In the genomic region with DNA sequence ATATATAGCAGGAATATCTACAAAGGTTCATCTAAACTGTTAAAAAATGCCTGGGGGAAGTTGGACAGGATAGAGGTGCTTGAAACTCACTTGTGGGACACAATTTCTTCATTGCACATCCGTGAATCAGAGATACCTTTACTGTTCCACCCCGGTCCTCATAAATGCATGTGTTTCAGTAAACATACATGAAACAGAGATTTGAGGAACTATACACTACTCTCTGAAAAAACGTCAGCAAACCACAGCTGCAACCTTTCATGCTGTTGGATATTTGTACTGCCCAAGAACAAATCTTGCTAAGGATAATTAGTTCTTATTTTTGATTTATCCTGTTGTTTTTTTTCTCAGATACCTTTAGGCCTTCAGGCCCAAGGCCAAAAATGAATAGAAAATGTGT, we compare ENCODE assay signal across 16 cellular contexts.
DNase-seq lines count a peak whose midpoint lies in the region; ATAC-seq and TF ChIP-seq lines count a peak whose summit lies in the region.
"Had no signal": no experiment of that assay in that cellular context is flagged by ENCODE, and none has a peak within 500 bp of the region (broad histone marks: within the 10 kb centered on the region; RNA-seq: fewer than 3 reads in every experiment).

No MANE protein-coding gene starts in this region.

- H3K79me2 ChIP-seq in OCI-LY3 (ENCODE audit: low read length), result no peaks in the 10 kb centered on the region

- H3K4me1 ChIP-seq in OCI-LY3 (ENCODE audit: low read length), result peaks cover 10% of the 10 kb centered on the region
- H3K4me1 ChIP-seq: left lung, vagina had no signal

- H3K4me3 ChIP-seq in OCI-LY3 (ENCODE audit: low read length), result no peak overlapping the region
- H3K4me3 ChIP-seq: left lung, smooth muscle cell, vagina had no signal

- no peak for TF ChIP-seq POLR2A in GM18505 (IDR thresholded peaks at IDR 0.05; ENCODE audit: borderline replicate concordance, extremely low read depth, insufficient read depth, insufficient read length)

- no peaks in the 10 kb centered on the region for H3K27me3 ChIP-seq in OCI-LY3 (ENCODE audit: low read depth, low read length)
- H3K27me3 ChIP-seq: left lung, vagina had no signal

- peaks cover 4% of the 10 kb centered on the region; the same call in 1 of the 2 replicates for H3K9me3 ChIP-seq in OCI-LY3 (ENCODE audit: insufficient read depth, low read length)
- H3K9me3 ChIP-seq: vagina had no signal

- no peak for TF ChIP-seq CTCF in OCI-LY3 (IDR thresholded peaks at IDR 0.05; ENCODE audit: low read depth, low read length)

- DNase-seq in NCI-H2171 (lab: John Stamatoyannopoulos, UW) (no peak), GOT3 (lab: John Stamatoyannopoulos, UW) (no peak)
- no peak for DNase-seq in activated naive CD4-positive, alpha-beta T cell treated with Interleukin-2 at 50 U/mL for 16 hours
- DNase-seq: activated CD4-positive, alpha-beta memory T cell treated with anti-CD3 and anti-CD28 coated beads for 36 hours; amniotic stem cell; cerebellar nuclear complex; left lung; NCI-H2081 treated with DMSO at 0.1 percent for 48 hours had no signal

- H3K27ac ChIP-seq in OCI-LY3 (ENCODE audit: low read length), result no peak overlapping the region
- H3K27ac ChIP-seq: left lung, vagina had no signal

- H3K36me3 ChIP-seq in OCI-LY3 (replicated peaks; ENCODE audit: low read depth, low read length), result peaks cover 3% of the 10 kb centered on the region
- H3K36me3 ChIP-seq: left lung, vagina had no signal

- 0 out of 2 replicates have a peak, but pooled peaks cover 3% of the 10 kb centered on the region for H4K20me1 ChIP-seq in OCI-LY3 (ENCODE audit: insufficient read depth, low read length)

- peak overlapping the region; percentile 21; the same call in 1 of the 2 replicates for H3K4me2 ChIP-seq in OCI-LY3 (ENCODE audit: low read length)
- H3K4me2 ChIP-seq: smooth muscle cell had no signal

- ATAC-seq in GM18505 (IDR thresholded peaks at IDR 0.05; ENCODE audit: unreplicated experiment) (peak; percentile 84), GM21423 (IDR thresholded peaks at IDR 0.05; ENCODE audit: unreplicated experiment) (peak; percentile 78), HG03064 (IDR thresholded peaks at IDR 0.05; ENCODE audit: low read depth, unreplicated experiment) (peak; percentile 56), GM19035 (IDR thresholded peaks at IDR 0.05; ENCODE audit: unreplicated experiment) (no peak)
- ATAC-seq: activated T-helper 17 cell treated with anti-CD3 and anti-CD28 coated beads, Interleukin-2, amount 50 U/mL, for 72 hours; left lung had no signal

- H2AFZ ChIP-seq in OCI-LY3 (ENCODE audit: low read depth, low read length), result no peak overlapping the region

- H3K9ac ChIP-seq in OCI-LY3 (ENCODE audit: low read length), result no peak overlapping the region
